ENCODE assay signal across 4 cellular contexts in genomic region chr16:29692606-29693005, GRCh38. TPM values are rescaled to one million over a fixed set of nuclear protein-coding genes. Genes with fewer than 3 reads are reported as not detected.
"Had no signal": no experiment of that assay in that cellular context is flagged by ENCODE, and none has a peak within 500 bp of the region (broad histone marks: within the 10 kb centered on the region; RNA-seq: fewer than 3 reads in every experiment).

No MANE protein-coding gene starts in this region.

RNA-seq across cellular contexts. Expression of gene SPN, which starts 29.6 kb away (rescaled TPM):
- total RNA-seq: osteocyte, pulmonary artery endothelial cell, smooth muscle cell had no signal
- polyA plus RNA-seq: smooth muscle cell had no signal

RNA-seq across cellular contexts. Expression of gene C16orf54, which starts 53.2 kb away (rescaled TPM):
- total RNA-seq: neural crest cell, osteocyte, pulmonary artery endothelial cell, smooth muscle cell had no signal
- polyA plus RNA-seq: smooth muscle cell had no signal
